In genomic region chr9:121499177-121499426, GRCh38 we compare ENCODE assay signal across 9 cellular contexts. TPM values are rescaled to one million over a fixed set of nuclear protein-coding genes. Genes with fewer than 3 reads are reported as not detected.
DNase-seq lines count a peak whose midpoint lies in the region; ATAC-seq, FAIRE-seq and TF ChIP-seq lines count a peak whose summit lies in the region.
"Had no signal": no experiment of that assay in that cellular context is flagged by ENCODE, and none has a peak within 500 bp of the region (broad histone marks: within the 10 kb centered on the region; RNA-seq: fewer than 3 reads in every experiment).

No MANE protein-coding gene starts in this region.

- peak overlapping the region; percentile 65 for H3K4me3 Mint-ChIP-seq in activated T-cell treated with anti-CD3 and anti-CD28 coated beads, Interleukin-2, amount 50 U/mL, for 4 hours
- H3K4me3 Mint-ChIP-seq in mesothelial cell of epicardium (peak overlapping the region; percentile 71), type B pancreatic cell (peak overlapping the region; percentile 90)

- no peaks in the 10 kb centered on the region for H3K27me3 ChIP-seq in bronchial epithelial cell (ENCODE audit: control insufficient read depth, insufficient read depth, low read length)

- H3K4me3 ChIP-seq in bronchial epithelial cell (ENCODE audit: low read depth, low read length) = peak overlapping the region; percentile 22

- DNase-seq in activated T-cell treated with anti-CD3 and anti-CD28 coated beads, Interleukin-2, amount 50 U/mL, for 4 hours = no peak
- no peak for DNase-seq in activated T-cell treated with anti-CD3 and anti-CD28 coated beads, Interleukin-2, amount 50 U/mL, for 1 hour
- DNase-seq in bronchial epithelial cell (ENCODE audit: low read depth) (no peak), mesothelial cell of epicardium (ENCODE audit: low spot score in 2 of 2, unreplicated experiment in 2 of 2) (no peak), type B pancreatic cell (ENCODE audit: extremely low spot score, unreplicated experiment) (no peak), NCI-H524 (lab: John Stamatoyannopoulos, UW) (no peak)

- TF ChIP-seq CTCF in bronchial epithelial cell (IDR thresholded peaks at IDR 0.05; ENCODE audit: insufficient read depth, low read length, severe bottlenecking) = no peak
- TF ChIP-seq CTCF in mesothelial cell of epicardium (IDR thresholded peaks at IDR 0.05; ENCODE audit: unreplicated experiment) = no peak
- no peak for TF ChIP-seq CTCF in type B pancreatic cell (conservative IDR thresholded peaks at IDR 0.05)

- H3K4me1 Mint-ChIP-seq in activated T-cell treated with anti-CD3 and anti-CD28 coated beads, Interleukin-2, amount 50 U/mL, for 4 hours (ENCODE audit: low read depth) = peaks cover 23% of the 10 kb centered on the region
- peaks cover 28% of the 10 kb centered on the region for H3K4me1 Mint-ChIP-seq in mesothelial cell of epicardium
- H3K4me1 Mint-ChIP-seq in type B pancreatic cell (ENCODE audit: unreplicated experiment) = peaks cover 29% of the 10 kb centered on the region

- peak in 1 of 2 donors; percentile 35 for ATAC-seq in activated T-cell treated with anti-CD3 and anti-CD28 coated beads, Interleukin-2, amount 50 U/mL, for 4 hours
- ATAC-seq in HG02642 (IDR thresholded peaks at IDR 0.05; ENCODE audit: poor library complexity, unreplicated experiment) (no peak), HG03175 (IDR thresholded peaks at IDR 0.05; ENCODE audit: unreplicated experiment) (no peak)

- no peaks in the 10 kb centered on the region for H3K36me3 ChIP-seq in bronchial epithelial cell (ENCODE audit: control insufficient read depth, insufficient read depth, low read length)

- H3K9me3 Mint-ChIP-seq in activated T-cell treated with anti-CD3 and anti-CD28 coated beads, Interleukin-2, amount 50 U/mL, for 4 hours = peaks cover 6% of the 10 kb centered on the region
- H3K9me3 Mint-ChIP-seq in mesothelial cell of epicardium (peaks cover 9% of the 10 kb centered on the region), type B pancreatic cell (peaks cover 9% of the 10 kb centered on the region)

- H3K27me3 Mint-ChIP-seq in activated T-cell treated with anti-CD3 and anti-CD28 coated beads, Interleukin-2, amount 50 U/mL, for 4 hours (ENCODE audit: low read depth) = peaks cover 71% of the 10 kb centered on the region
- peaks cover 78% of the 10 kb centered on the region for H3K27me3 Mint-ChIP-seq in mesothelial cell of epicardium (ENCODE audit: low read depth)
- peaks cover 70% of the 10 kb centered on the region for H3K27me3 Mint-ChIP-seq in type B pancreatic cell

- no peak for FAIRE-seq in bronchial epithelial cell (lab: Jason Lieb, UNC)
- FAIRE-seq: islet of Langerhans had no signal

- H3K27ac Mint-ChIP-seq in mesothelial cell of epicardium (no peak overlapping the region), type B pancreatic cell (peak overlapping the region; percentile 50)

- H3K36me3 Mint-ChIP-seq in activated T-cell treated with anti-CD3 and anti-CD28 coated beads, Interleukin-2, amount 50 U/mL, for 4 hours (ENCODE audit: insufficient read depth) = no peaks in the 10 kb centered on the region
- no peaks in the 10 kb centered on the region for H3K36me3 Mint-ChIP-seq in mesothelial cell of epicardium
- H3K36me3 Mint-ChIP-seq in type B pancreatic cell = no peaks in the 10 kb centered on the region

RNA-seq across cellular contexts. Expression of gene GGTA1, which starts 0.5 kb away (rescaled TPM):
- not detected for total RNA-seq in activated T-cell treated with anti-CD3 and anti-CD28 coated beads, Interleukin-2, amount 50 U/mL, for 4 hours
- total RNA-seq in bronchial epithelial cell = 0.13 TPM in 1 of 2 replicates, not detected in the other
- total RNA-seq in mesothelial cell of epicardium = 0.22 TPM in 1 of 3 replicates, not detected in the others
- not detected in 2 replicates for total RNA-seq in type B pancreatic cell (ENCODE audit: low replicate concordance)
